In genomic region chr11:31807791-31808074, GRCh38 we compare ENCODE assay signal across 22 cellular contexts. TPM values are rescaled to one million over a fixed set of nuclear protein-coding genes. Genes with fewer than 3 reads are reported as not detected.
"Had no signal": no experiment of that assay in that cellular context is flagged by ENCODE, and none has a peak within 500 bp of the region (broad histone marks: within the 10 kb centered on the region; RNA-seq: fewer than 3 reads in every experiment).

No MANE protein-coding gene starts in this region.

- H3K4me3 Mint-ChIP-seq: activated CD4-positive, alpha-beta memory T cell treated with anti-CD3 and anti-CD28 coated beads for 36 hours; activated CD4-positive, alpha-beta T cell treated with anti-CD3 and anti-CD28 coated beads for 36 hours; activated CD8-positive, alpha-beta memory T cell treated with anti-CD3 and anti-CD28 coated beads, Interleukin-2, amount 10 ng/mL, durations not matched to agents 7 days and 5 days; activated naive CD4-positive, alpha-beta T cell treated with anti-CD3 and anti-CD28 coated beads, Interleukin-2, amount 10 ng/mL, durations not matched to agents 7 days and 5 days; stimulated activated naive CD8-positive, alpha-beta T cell treated with anti-CD3 and anti-CD28 coated beads, Interleukin-15, Interleukin-2, amounts not matched to agents 100 ng/mL and 50 ng/mL, for 24 hours had no signal

- FAIRE-seq: frontal cortex had no signal

- H3K36me3 ChIP-seq: ascending aorta, colonic mucosa, heart left ventricle, right lobe of liver, suprapubic skin, WERI-Rb-1 had no signal

- H3K9me3 ChIP-seq: ascending aorta, colonic mucosa, heart left ventricle, psoas muscle, right lobe of liver, suprapubic skin had no signal

- H3K27ac ChIP-seq: ascending aorta, colonic mucosa, heart left ventricle, psoas muscle, right lobe of liver, suprapubic skin, WERI-Rb-1 had no signal

- DNase-seq: activated CD4-positive, alpha-beta memory T cell treated with anti-CD3 and anti-CD28 coated beads for 36 hours; activated CD4-positive, alpha-beta T cell treated with anti-CD3 and anti-CD28 coated beads for 36 hours; activated CD8-positive, alpha-beta memory T cell treated with anti-CD3 and anti-CD28 coated beads, Interleukin-2, amount 10 ng/mL, durations not matched to agents 7 days and 5 days; activated naive CD4-positive, alpha-beta T cell treated with anti-CD3 and anti-CD28 coated beads, Interleukin-2, amount 10 ng/mL, durations not matched to agents 7 days and 5 days; activated T-cell treated with anti-CD3 and anti-CD28 coated beads, Interleukin-2, amount 50 U/mL, for 1 hour; colonic mucosa; effector CD4-positive, alpha-beta T cell; heart left ventricle; midbrain; naive B cell; psoas muscle; right lobe of liver; T-helper 17 cell; trophoblast cell; WERI-Rb-1 had no signal

- H3K4me2 ChIP-seq: smooth muscle cell had no signal

- H3K27ac Mint-ChIP-seq: activated CD4-positive, alpha-beta memory T cell treated with anti-CD3 and anti-CD28 coated beads for 36 hours; activated CD4-positive, alpha-beta T cell treated with anti-CD3 and anti-CD28 coated beads for 36 hours; activated CD8-positive, alpha-beta memory T cell treated with anti-CD3 and anti-CD28 coated beads, Interleukin-2, amount 10 ng/mL, durations not matched to agents 7 days and 5 days; activated naive CD4-positive, alpha-beta T cell treated with anti-CD3 and anti-CD28 coated beads, Interleukin-2, amount 10 ng/mL, durations not matched to agents 7 days and 5 days; stimulated activated naive CD8-positive, alpha-beta T cell treated with anti-CD3 and anti-CD28 coated beads, Interleukin-15, Interleukin-2, amounts not matched to agents 100 ng/mL and 50 ng/mL, for 24 hours; T-helper 17 cell had no signal

- H3K4me3 ChIP-seq: ascending aorta, colonic mucosa, heart left ventricle, lung, psoas muscle, right lobe of liver, smooth muscle cell, suprapubic skin had no signal

- ATAC-seq: activated CD4-positive, alpha-beta T cell treated with anti-CD3 and anti-CD28 coated beads for 36 hours; activated CD8-positive, alpha-beta memory T cell treated with anti-CD3 and anti-CD28 coated beads, Interleukin-2, amount 10 ng/mL, durations not matched to agents 7 days and 5 days; heart left ventricle; psoas muscle; right lobe of liver; T-helper 17 cell had no signal

- H3K9me3 Mint-ChIP-seq: activated naive CD4-positive, alpha-beta T cell treated with anti-CD3 and anti-CD28 coated beads, Interleukin-2, amount 10 ng/mL, durations not matched to agents 7 days and 5 days; stimulated activated naive CD8-positive, alpha-beta T cell treated with anti-CD3 and anti-CD28 coated beads, Interleukin-15, Interleukin-2, amounts not matched to agents 100 ng/mL and 50 ng/mL, for 24 hours had no signal

RNA-seq across cellular contexts. Expression of gene PAX6, which starts 3.4 kb away (rescaled TPM):
- total RNA-seq: activated CD4-positive, alpha-beta memory T cell treated with anti-CD3 and anti-CD28 coated beads for 36 hours; activated CD8-positive, alpha-beta memory T cell treated with anti-CD3 and anti-CD28 coated beads, Interleukin-2, amount 10 ng/mL, durations not matched to agents 7 days and 5 days; ascending aorta; fibroblast of lung; lung; right lobe of liver; smooth muscle cell; T-helper 17 cell had no signal
- polyA plus RNA-seq: heart left ventricle, psoas muscle, smooth muscle cell had no signal
